ENCODE assay signal across 7 cellular contexts in genomic region chr11:130313383-130314183, GRCh38. TPM values are rescaled to one million over a fixed set of nuclear protein-coding genes. Genes with fewer than 3 reads are reported as not detected.
A peak's percentile ranks its signal among the peaks of the same experiment; 100 is the strongest.
DNase-seq lines count a peak whose midpoint lies in the region; ATAC-seq and TF ChIP-seq lines count a peak whose summit lies in the region.

No MANE protein-coding gene starts in this region.

- in situ Hi-C loops in ACHN (cut with HindIII; ENCODE audit: low pct_ligation_motif_present, low pct_unique_long_range_greater_than_20kb, low sequenced_read_pairs), result no loop called here

- TF ChIP-seq CTCF in GM10266 (IDR thresholded peaks at IDR 0.05; ENCODE audit: control insufficient read depth, insufficient read depth, low read depth, missing control alignments) (no peak), chondrocyte (IDR thresholded peaks at IDR 0.05) (no peak), mesothelial cell of epicardium (IDR thresholded peaks at IDR 0.05; ENCODE audit: unreplicated experiment) (no peak)

- H3K36me3 Mint-ChIP-seq in chondrocyte (ENCODE audit: low read depth) (no peaks in the 10 kb centered on the region), mesothelial cell of epicardium (peaks cover 9% of the 10 kb centered on the region)

- peaks cover 29% of the 10 kb centered on the region for H3K4me1 Mint-ChIP-seq in chondrocyte (ENCODE audit: low read depth)
- peaks cover 39% of the 10 kb centered on the region for H3K4me1 Mint-ChIP-seq in mesothelial cell of epicardium

- H3K4me3 Mint-ChIP-seq in chondrocyte (ENCODE audit: unreplicated experiment) (peak overlapping the region; percentile 83), mesothelial cell of epicardium (peak overlapping the region; percentile 86)

- ATAC-seq in GM21723 (IDR thresholded peaks at IDR 0.05; ENCODE audit: unreplicated experiment) (no peak), HG03442 (IDR thresholded peaks at IDR 0.05; ENCODE audit: unreplicated experiment) (no peak)

- peak; percentile 1 for DNase-seq in GM10266 (ENCODE audit: extremely low spot score)
- DNase-seq in NCI-H1105 treated with DMSO at 0.1 percent for 48 hours (lab: John Stamatoyannopoulos, UW), result peak; percentile 16
- DNase-seq in chondrocyte (ENCODE audit: low spot score), result no peak
- no peak for DNase-seq in mesothelial cell of epicardium (ENCODE audit: low spot score in 2 of 2, unreplicated experiment in 2 of 2)
- DNase-seq in ACHN, result no peak

- H3K27ac Mint-ChIP-seq in chondrocyte (ENCODE audit: unreplicated experiment) (peak overlapping the region; percentile 78), mesothelial cell of epicardium (peak overlapping the region; percentile 92)

- H3K27me3 Mint-ChIP-seq in chondrocyte (ENCODE audit: low read depth) (no peaks in the 10 kb centered on the region), mesothelial cell of epicardium (ENCODE audit: low read depth) (no peaks in the 10 kb centered on the region)

- no peaks in the 10 kb centered on the region for H3K9me3 Mint-ChIP-seq in chondrocyte (ENCODE audit: low read depth)
- peaks cover 5% of the 10 kb centered on the region for H3K9me3 Mint-ChIP-seq in mesothelial cell of epicardium

RNA-seq across cellular contexts. Expression of gene ZBTB44, which starts 1.1 kb away (rescaled TPM):
- 18.4 to 25.3 TPM (median 21.2 TPM) in 3 replicates for total RNA-seq in chondrocyte
- 55.3 to 58.8 TPM (median 57.2 TPM) in 3 replicates for total RNA-seq in mesothelial cell of epicardium

Comparison
In these comparisons a context has a peak if more than half of its experiments do, and no peak if none do; other contexts are left out.
1. DNase-seq: peak in GM10266 (single experiment) and NCI-H1105 treated with DMSO at 0.1 percent for 48 hours (single experiment); none in chondrocyte (single experiment), mesothelial cell of epicardium (0 of 2) and ACHN (single experiment).